In the genomic region with DNA sequence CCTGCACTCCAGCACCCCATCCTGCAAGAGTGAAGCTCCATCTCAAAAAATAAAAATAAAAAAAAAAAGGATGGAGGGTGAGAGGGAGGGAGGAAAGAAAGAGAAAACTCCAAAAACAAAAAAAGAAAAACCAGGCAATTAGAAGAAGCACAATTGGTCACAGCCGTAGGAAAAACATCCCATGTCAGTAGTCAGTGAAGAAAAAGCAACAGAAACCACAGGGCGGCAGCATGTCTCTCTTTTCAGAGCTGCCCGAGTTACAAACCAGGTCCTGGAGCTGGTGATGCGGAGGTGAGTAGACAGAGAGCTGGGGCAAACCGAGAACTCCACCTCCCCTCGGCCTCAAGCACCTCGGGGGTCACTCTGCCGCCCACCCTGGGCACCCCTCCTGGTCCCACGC, we compare ENCODE assay signal across 8 cellular contexts. TPM values are rescaled to one million over a fixed set of nuclear protein-coding genes. Genes with fewer than 3 reads are reported as not detected.
DNase-seq lines count a peak whose midpoint lies in the region; ATAC-seq and TF ChIP-seq lines count a peak whose summit lies in the region.
"Not testable (repeated sequence)": the region's sequence is repeated elsewhere in the genome, so short reads cannot be mapped to it uniquely, and the experiment has no call there.

No MANE protein-coding gene starts in this region.

- not testable (repeated sequence) for TF ChIP-seq POLR2A in breast epithelium (IDR thresholded peaks at IDR 0.05)

- not testable (repeated sequence) for H3K36me3 Mint-ChIP-seq in activated B cell treated with CpG ODN at 0.5 μM for 24 hours (ENCODE audit: low read depth)

- DNase-seq in AG08396 (ENCODE audit: low spot score) (peak; percentile 71), GM13976 (ENCODE audit: low spot score) (peak; percentile 51), NCI-H2227 (lab: John Stamatoyannopoulos, UW; ENCODE audit: unreplicated experiment) (peak; percentile 61), breast epithelium (ENCODE audit: low spot score in 2 of 2) (peak in 1 of 2 donors; percentile 84), head of caudate nucleus (peak; percentile 56 to 93 (median 82)), myocyte (ENCODE audit: low read depth) (peak; percentile 56)
- DNase-seq in activated B cell treated with CpG ODN at 0.5 μM for 24 hours = not testable (repeated sequence)
- peak; percentile 32 for DNase-seq in stimulated activated CD4-positive, alpha-beta T cell treated with anti-CD3 and anti-CD28 coated beads, Interleukin-4, amount 100 ng/mL, for 1 hour

- ATAC-seq in activated B cell treated with CpG ODN at 0.5 μM for 24 hours (ENCODE audit: low read depth) = peak; percentile 58

- not testable (repeated sequence) for H3K27me3 Mint-ChIP-seq in activated B cell treated with CpG ODN at 0.5 μM for 24 hours

- not testable (repeated sequence) for H3K27ac Mint-ChIP-seq in activated B cell treated with CpG ODN at 0.5 μM for 24 hours

- not testable (repeated sequence) for H3K9me3 ChIP-seq in breast epithelium

- POLR2A ChIA-PET in activated B cell treated with CpG ODN at 0.5 μM for 24 hours (lab: Charles Lee) = interaction anchor here (0.6 to 1.7 kb wide), 3 partner anchors 32 to 367 kb away, joined by 3 to 10 read pairs (median 5); partner anchors contain the start of gene TRAF7

- not testable (repeated sequence) for H3K9me3 Mint-ChIP-seq in activated B cell treated with CpG ODN at 0.5 μM for 24 hours

- peaks cover 20 to 25% of the 10 kb centered on the region in 2 donors for H3K4me1 ChIP-seq in breast epithelium

- not testable (repeated sequence) for H3K4me3 Mint-ChIP-seq in activated B cell treated with CpG ODN at 0.5 μM for 24 hours

- not testable (repeated sequence) for H3K36me3 ChIP-seq in breast epithelium

- intact Hi-C loops in activated B cell treated with CpG ODN at 0.5 μM for 24 hours (cut with micrococcal nuclease) = loop anchor here (1.0 to 5.0 kb wide), 2 partner anchors 19 to 74 kb away; partner anchors contain the start of genes NTHL1 and TSC2
- intact Hi-C loops in breast epithelium (cut with DNase I; ENCODE audit: low total_unique reads); head of caudate nucleus (cut with DNase I): not testable (repeated sequence)

- H3K27ac ChIP-seq in breast epithelium = peak overlapping the region; percentile 94 to 99

- not testable (repeated sequence) for H3K27me3 ChIP-seq in breast epithelium

- in situ Hi-C loops in GM13976 (cut with MboI; ENCODE audit: low sequenced_read_pairs, unreplicated experiment) = not testable (repeated sequence)

- CTCF ChIA-PET in activated B cell treated with CpG ODN at 0.5 μM for 24 hours (lab: Charles Lee) = interaction anchor here (1.0 to 1.4 kb wide), 5 partner anchors 19 to 217 kb away, joined by 3 to 11 read pairs (median 3); partner anchors contain the start of gene TRAF7

- peak; percentile 31 for TF ChIP-seq CTCF in GM13976 (IDR thresholded peaks at IDR 0.05; ENCODE audit: borderline replicate concordance, control extremely low read depth, extremely low read depth, insufficient read depth, missing control alignments)
- not testable (repeated sequence) for TF ChIP-seq CTCF in activated B cell treated with CpG ODN at 0.5 μM for 24 hours (IDR thresholded peaks at IDR 0.05)
- TF ChIP-seq CTCF in breast epithelium (IDR thresholded peaks at IDR 0.05) = peak in 1 of 3 donors; percentile 48

- H3K4me1 Mint-ChIP-seq in activated B cell treated with CpG ODN at 0.5 μM for 24 hours = peaks cover 13% of the 10 kb centered on the region

- H3K4me3 ChIP-seq in breast epithelium = peak overlapping the region in 2 of 3 donors; percentile 21 to 49

RNA-seq across cellular contexts. Expression of gene PKD1, which starts 14.4 kb away (rescaled TPM):
- total RNA-seq in activated B cell treated with CpG ODN at 0.5 μM for 24 hours (58.6 and 84.2 TPM in 2 replicates), breast epithelium (100 to 1,000 TPM in 2 of 3 donors, 10 to 100 TPM in 1; 74.2 to 110 (median 107) TPM), myocyte (180 and 198 TPM in 2 replicates)
- polyA plus RNA-seq in myocyte (2012) = 142 TPM

RNA-seq across cellular contexts. Expression of gene RAB26, which starts 27.1 kb away (rescaled TPM):
- total RNA-seq in activated B cell treated with CpG ODN at 0.5 μM for 24 hours (0.61 TPM in 1 of 2 replicates, not detected in the other), breast epithelium (1 to 10 TPM in 2 of 3 donors, not detected in 1; 3.5 to 3.9 TPM), myocyte (0.91 and 1.9 TPM in 2 replicates)
- 1.6 TPM for polyA plus RNA-seq in myocyte (2012)

RNA-seq across cellular contexts. Expression of gene TRAF7, which starts 34.3 kb away (rescaled TPM):
- total RNA-seq in activated B cell treated with CpG ODN at 0.5 μM for 24 hours (72.7 and 78.1 TPM in 2 replicates), breast epithelium (10 to 100 TPM; 28.4 to 35.4 (median 32.5) TPM), myocyte (95.8 and 120 TPM in 2 replicates)
- 120 TPM for polyA plus RNA-seq in myocyte (2012)
